21 cellular contexts compared by ENCODE assay signal in genomic region chr17:74603746-74604145, GRCh38. TPM values are rescaled to one million over a fixed set of nuclear protein-coding genes. Genes with fewer than 3 reads are reported as not detected.
A peak's percentile ranks its signal among the peaks of the same experiment; 100 is the strongest.
DNase-seq lines count a peak whose midpoint lies in the region; ATAC-seq, FAIRE-seq and TF ChIP-seq lines count a peak whose summit lies in the region.
"Had no signal": no experiment of that assay in that cellular context is flagged by ENCODE, and none has a peak within 500 bp of the region (broad histone marks: within the 10 kb centered on the region; RNA-seq: fewer than 3 reads in every experiment).

No MANE protein-coding gene starts in this region.

- H3K27ac ChIP-seq in A549: peak overlapping the region; percentile 8 to 26; a peak in 2 of 6 replicates
- peak overlapping the region; percentile 100 for H3K27ac ChIP-seq in RWPE1
- H3K27ac ChIP-seq in neuronal stem cell (replicated peaks; ENCODE audit: low read length): no peak overlapping the region

- DNase-seq in A549 (ENCODE audit: low read depth in 1 of 2, low spot score in 1 of 2): no peak
- no peak for DNase-seq in GM12891 (ENCODE audit: insufficient read length, low spot score)
- DNase-seq in RWPE1 (ENCODE audit: low spot score): no peak
- no peak for DNase-seq in neuronal stem cell (ENCODE audit: low spot score)
- DNase-seq in LoVo (ENCODE audit: low spot score): no peak
- no peak for DNase-seq in activated gamma-delta T cell treated with Interleukin-2 at 50 U/mL for 16 hours
- DNase-seq: 8988T; C1 segment of cervical spinal cord; Caco-2; CD8-positive, alpha-beta T cell; DND-41; NCI-H1105 treated with DMSO at 0.1 percent for 48 hours; NCI-H2029; NCI-H446 treated with DMSO at 0.1 percent for 48 hours; NCI-H526; NCI-H82; SK-N-SH; SW 1271 had no signal

- no peak overlapping the region for H2BK15ac ChIP-seq in neuronal stem cell (ENCODE audit: low read length)

- no peak overlapping the region for H2BK120ac ChIP-seq in neuronal stem cell (ENCODE audit: low read depth, low read length)

- TF ChIP-seq CTCF in A549 (IDR thresholded peaks at IDR 0.05) (no peak), RWPE1 (conservative IDR thresholded peaks at IDR 0.05; ENCODE audit: low read depth) (no peak)

- no peak overlapping the region for H3K18ac ChIP-seq in neuronal stem cell (ENCODE audit: low read length)

- no peak overlapping the region for H4K91ac ChIP-seq in neuronal stem cell (ENCODE audit: low read depth, low read length, poor library complexity)

- TF ChIP-seq POLR2A in A549 (IDR thresholded peaks at IDR 0.05; ENCODE audit: low read length): no peak
- no peak for TF ChIP-seq POLR2A in GM12891 (IDR thresholded peaks at IDR 0.05; ENCODE audit: low read depth, low read length)

- no peak overlapping the region for H3K9ac ChIP-seq in neuronal stem cell (ENCODE audit: low read depth, low read length, poor library complexity)
- H3K9ac ChIP-seq: SK-N-SH had no signal

- no peak for ATAC-seq in A549
- no peak for ATAC-seq in HG03175 (IDR thresholded peaks at IDR 0.05; ENCODE audit: unreplicated experiment)
- ATAC-seq: CD8-positive, alpha-beta T cell; Panc1 had no signal

- no peaks in the 10 kb centered on the region for H3K79me1 ChIP-seq in neuronal stem cell (ENCODE audit: low read depth, low read length)

- no peak overlapping the region for H2BK12ac ChIP-seq in neuronal stem cell (ENCODE audit: low read length)

- no peaks in the 10 kb centered on the region for H3K36me3 ChIP-seq in neuronal stem cell (replicated peaks in 1 of 2; ENCODE audit: control insufficient read depth in 2 of 2, insufficient read depth in 2 of 2, low read length in 2 of 2)

- TF ChIP-seq RAD21 in A549 (conservative IDR thresholded peaks at IDR 0.05 in 1 of 2, IDR thresholded peaks at IDR 0.05 in 1 of 2): no peak

- H3K14ac ChIP-seq in neuronal stem cell (ENCODE audit: low read length): no peak overlapping the region

- POLR2A ChIA-PET in A549 (lab: Yijun Ruan, JAX): interaction anchor here (1.2 kb wide), 1 partner anchor 150 kb away, joined by 3 read pairs; no protein-coding TSS in a partner anchor
- POLR2A ChIA-PET in RWPE1 (lab: Yijun Ruan, JAX; ENCODE audit: low non-redundant PET): no interaction called here

- no peak overlapping the region for H2AFZ ChIP-seq in neuronal stem cell (ENCODE audit: low read length)

- 35% methylated on average over 5 of the region's 5 CpGs for WGBS in A549 (ENCODE audit: missing lambda C conversion rate)
- WGBS in neuronal stem cell (ENCODE audit: extremely low coverage in 2 of 2, insufficient read length in 2 of 2, insufficient replicate concordance in 1 of 2), 2 donors: no CpG with 5 or more reads among the region's 5 CpGs

- TF ChIP-seq EP300 in A549 (IDR thresholded peaks at IDR 0.05): no peak

- H3K23ac ChIP-seq in neuronal stem cell (ENCODE audit: low read depth, low read length, poor library complexity): peak overlapping the region; percentile 1

- H3K4me1 ChIP-seq in A549 (peaks cover 12% of the 10 kb centered on the region), neuronal stem cell (ENCODE audit: control insufficient read depth in 2 of 2, insufficient read depth in 1 of 2, low read depth in 1 of 2, low read length in 2 of 2) (no peaks in the 10 kb centered on the region)
- H3K4me1 ChIP-seq: Caco-2 had no signal

- no peak for FAIRE-seq in A549 (lab: Jason Lieb, UNC)
- peak; percentile 28 for FAIRE-seq in GM12891 (lab: Jason Lieb, UNC)
- FAIRE-seq: GM19239 had no signal

- H2AK5ac ChIP-seq in neuronal stem cell (ENCODE audit: low read depth, low read length): no peak overlapping the region

- CTCF ChIA-PET in A549 (lab: Yijun Ruan, JAX) (interaction anchor here (0.5 to 15.1 kb wide), 42 partner anchors 8 to 455 kb away, joined by 3 to 142 read pairs (median 6); partner anchors contain the start of genes BTBD17, CD300H, CD300LB and CD300LD), RWPE1 (lab: Yijun Ruan, JAX) (interaction anchor here (0.6 to 1.1 kb wide), 3 partner anchors 31 to 224 kb away, joined by 3 read pairs; no protein-coding TSS in a partner anchor)

- H3K4ac ChIP-seq in neuronal stem cell (ENCODE audit: low read length): no peak overlapping the region

- no peak overlapping the region for H3K4me2 ChIP-seq in A549
- no peak overlapping the region for H3K4me2 ChIP-seq in neuronal stem cell (ENCODE audit: insufficient read depth, low read length, poor library complexity, severe bottlenecking)
- H3K4me2 ChIP-seq: SK-N-SH had no signal

- no peak overlapping the region for H3K4me3 ChIP-seq in A549
- no peak overlapping the region for H3K4me3 ChIP-seq in neuronal stem cell (ENCODE audit: low read length in 2 of 2)

- H3K27me3 ChIP-seq in neuronal stem cell (ENCODE audit: control insufficient read depth in 3 of 3, insufficient read depth in 3 of 3, low read depth in 1 of 3, low read length in 3 of 3): peaks cover 0 to 35% (median 0%) of the 10 kb centered on the region in 3 experiments

- H2BK5ac ChIP-seq in neuronal stem cell (ENCODE audit: low read length): no peak overlapping the region

- H3K9me3 ChIP-seq in A549 (no peaks in the 10 kb centered on the region), neuronal stem cell (replicated peaks in 1 of 2; ENCODE audit: control insufficient read depth in 2 of 2, insufficient read depth in 1 of 2, low read depth in 1 of 2, low read length in 2 of 2) (no peaks in the 10 kb centered on the region)
- H3K9me3 ChIP-seq: Caco-2, SK-N-SH had no signal

- no peak overlapping the region for H4K8ac ChIP-seq in neuronal stem cell (ENCODE audit: low read depth, low read length)

TF ChIP-seq in A549, 52 proteins besides CTCF, POLR2A, EP300 and RAD21:
- TF ChIP-seq JUNB (IDR thresholded peaks at IDR 0.05) (no peak), RCOR1 (IDR thresholded peaks at IDR 0.05; ENCODE audit: low read depth, low read length) (no peak), PHF8 (IDR thresholded peaks at IDR 0.05; ENCODE audit: borderline replicate concordance, low read depth) (no peak), CBX2 (IDR thresholded peaks at IDR 0.05; ENCODE audit: borderline replicate concordance, low read depth) (no peak)

TF ChIP-seq in GM12891, 5 proteins besides CTCF, POLR2A, EP300 and RAD21:
- TF ChIP-seq POLR2AphosphoS5 (IDR thresholded peaks at IDR 0.05; ENCODE audit: low read depth, low read length) (no peak), PAX5 (IDR thresholded peaks at IDR 0.05; ENCODE audit: insufficient read depth, low read length, severe bottlenecking) (no peak), POU2F2 (IDR thresholded peaks at IDR 0.05; ENCODE audit: low read depth, low read length) (no peak), TAF1 (IDR thresholded peaks at IDR 0.05; ENCODE audit: low read depth, low read length) (no peak)

RNA-seq across cellular contexts. Expression of gene CD300LD, which starts 11.7 kb away (rescaled TPM):
- polyA plus RNA-seq in A549 (2011; rRNA removed): not detected in 2 replicates
- polyA plus RNA-seq in A549 (2012; cell fraction: cytosol; rRNA removed): not detected in 2 replicates
- not detected in 2 replicates for polyA plus RNA-seq in A549 (2012; cell fraction: nucleus; rRNA removed)
- polyA plus RNA-seq in A549 (2017; fragmentation: RNase III; extraction: RNeasy Plus Mini Kit Qiagen cat#74134 plus additional on column Dnase treatment): not detected in 3 replicates
- polyA minus RNA-seq in A549 (2011; rRNA and poly(A)+ RNA removed): not detected in 2 replicates
- not detected for polyA plus RNA-seq in GM12891 (2012; ENCODE audit: low read depth, missing spikeins)
- not detected for polyA plus RNA-seq in neuronal stem cell (2013, experiment 1 of 2)
- not detected for polyA plus RNA-seq in neuronal stem cell (2013, experiment 2 of 2)
- polyA plus RNA-seq: SK-N-SH had no signal

RNA-seq across cellular contexts. Expression of gene CD300E, which starts 19.8 kb away (rescaled TPM):
- polyA plus RNA-seq in A549 (2011; rRNA removed) (not detected in 2 replicates), A549 (2017; fragmentation: RNase III; extraction: RNeasy Plus Mini Kit Qiagen cat#74134 plus additional on column Dnase treatment) (not detected in 3 replicates)
- polyA plus RNA-seq in A549 (2012; cell fraction: cytosol; rRNA removed): not detected in 2 replicates
- polyA plus RNA-seq in A549 (2012; cell fraction: nucleus; rRNA removed): not detected in 2 replicates
- not detected in 2 replicates for polyA minus RNA-seq in A549 (2011; rRNA and poly(A)+ RNA removed)
- not detected for polyA plus RNA-seq in GM12891 (2012; ENCODE audit: low read depth, missing spikeins)
- not detected for polyA plus RNA-seq in neuronal stem cell (2013, experiment 1 of 2)
- polyA plus RNA-seq in neuronal stem cell (2013, experiment 2 of 2): not detected
- polyA plus RNA-seq: SK-N-SH had no signal

RNA-seq across cellular contexts. Expression of gene CD300H, which starts 36.4 kb away (rescaled TPM):
- polyA plus RNA-seq in A549 (2011; rRNA removed): 0.29 TPM in 1 of 2 replicates, not detected in the other
- 0.48 and 0.79 TPM in 2 replicates for polyA plus RNA-seq in A549 (2012; cell fraction: cytosol; rRNA removed)
- polyA plus RNA-seq in A549 (2012; cell fraction: nucleus; rRNA removed): 0.19 TPM in 1 of 2 replicates, not detected in the other
- polyA plus RNA-seq in A549 (2017; fragmentation: RNase III; extraction: RNeasy Plus Mini Kit Qiagen cat#74134 plus additional on column Dnase treatment): 0.37 to 0.50 TPM (median 0.45 TPM) in 3 replicates
- not detected in 2 replicates for polyA minus RNA-seq in A549 (2011; rRNA and poly(A)+ RNA removed)
- not detected for polyA plus RNA-seq in GM12891 (2012; ENCODE audit: low read depth, missing spikeins)
- polyA plus RNA-seq in neuronal stem cell (2013, experiment 1 of 2): not detected
- not detected for polyA plus RNA-seq in neuronal stem cell (2013, experiment 2 of 2)
- polyA plus RNA-seq: SK-N-SH had no signal

RNA-seq across cellular contexts. Expression of gene CD300C, which starts 57.8 kb away (rescaled TPM):
- polyA plus RNA-seq in A549 (2011; rRNA removed) (0.05 TPM in 1 of 2 replicates, not detected in the other), A549 (2017; fragmentation: RNase III; extraction: RNeasy Plus Mini Kit Qiagen cat#74134 plus additional on column Dnase treatment) (0.08 TPM in 1 of 3 replicates, not detected in the others)
- 0.05 and 0.06 TPM in 2 replicates for polyA plus RNA-seq in A549 (2012; cell fraction: cytosol; rRNA removed)
- polyA plus RNA-seq in A549 (2012; cell fraction: nucleus; rRNA removed): 0.10 and 0.11 TPM in 2 replicates
- polyA minus RNA-seq in A549 (2011; rRNA and poly(A)+ RNA removed): not detected in 2 replicates
- polyA plus RNA-seq in GM12891 (2012; ENCODE audit: low read depth, missing spikeins): 0.63 TPM
- polyA plus RNA-seq in neuronal stem cell (2013, experiment 1 of 2): 0.03 TPM
- polyA plus RNA-seq in neuronal stem cell (2013, experiment 2 of 2): 0.04 TPM
- polyA plus RNA-seq: SK-N-SH had no signal
